In the genomic region with DNA sequence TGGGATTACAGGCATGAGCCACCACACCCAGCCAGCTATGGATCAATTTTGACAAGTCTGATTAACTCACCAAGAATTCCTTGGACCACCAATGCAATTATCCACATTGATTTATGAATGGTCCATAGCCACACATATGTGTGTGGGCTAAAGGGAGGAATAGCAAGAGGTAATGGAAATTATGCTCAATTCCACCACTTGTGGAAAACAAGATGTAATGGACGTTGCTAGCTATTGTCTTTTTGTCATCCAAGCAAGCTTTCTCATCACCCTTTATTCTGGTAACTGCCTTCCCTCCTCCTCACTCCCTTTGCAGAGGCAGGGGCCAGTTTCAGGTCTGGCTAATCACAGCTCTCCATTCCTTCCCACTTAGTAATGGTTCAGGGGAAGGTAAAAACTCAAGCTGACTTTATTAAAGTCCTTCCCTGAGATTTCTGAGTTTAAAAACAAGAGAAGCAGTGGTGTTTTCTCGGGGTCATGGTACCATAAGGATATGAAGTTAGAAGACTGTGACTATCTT, we compare ENCODE assay signal across 13 cellular contexts. TPM values are rescaled to one million over a fixed set of nuclear protein-coding genes. Genes with fewer than 3 reads are reported as not detected.
DNase-seq lines count a peak whose midpoint lies in the region; ATAC-seq and TF ChIP-seq lines count a peak whose summit lies in the region.
"Had no signal": no experiment of that assay in that cellular context is flagged by ENCODE, and none has a peak within 500 bp of the region (broad histone marks: within the 10 kb centered on the region; RNA-seq: fewer than 3 reads in every experiment).

No MANE protein-coding gene starts in this region.

- no peak overlapping the region for H2AFZ ChIP-seq in SK-N-SH (ENCODE audit: low read depth)

- H3K4me3 ChIP-seq in SK-N-SH (ENCODE audit: low read depth in 2 of 2, low read length in 1 of 2) (no peak overlapping the region), astrocyte of the spinal cord (ENCODE audit: low read depth, low read length) (no peak overlapping the region)
- H3K4me3 ChIP-seq: BLaER1 treated with 17β-estradiol and CSF1 and Interleukin-3, amounts not matched to agents 10 nM and 100 nM; HAP-1 had no signal

- H3F3A ChIP-seq in SK-N-SH (replicated peaks; ENCODE audit: insufficient read depth) = peaks cover 15% of the 10 kb centered on the region

- no peak for TF ChIP-seq CTCF in SK-N-SH (IDR thresholded peaks at IDR 0.05)
- TF ChIP-seq CTCF in astrocyte of the spinal cord (IDR thresholded peaks at IDR 0.05; ENCODE audit: low read depth, low read length) = no peak
- TF ChIP-seq CTCF in chondrocyte (IDR thresholded peaks at IDR 0.05) = no peak

- no peaks in the 10 kb centered on the region for H3K36me3 ChIP-seq in SK-N-SH (replicated peaks in 1 of 2; ENCODE audit: control insufficient read depth in 1 of 2, insufficient read depth in 2 of 2, low read length in 1 of 2)
- H3K36me3 ChIP-seq: BLaER1 treated with 17β-estradiol and CSF1 and Interleukin-3, amounts not matched to agents 10 nM and 100 nM; HAP-1 had no signal

- H3K4me1 ChIP-seq in SK-N-SH (ENCODE audit: control insufficient read depth in 1 of 2, insufficient read depth in 2 of 2, low read depth in 1 of 2, low read length in 1 of 2) = peaks cover 11 to 21% of the 10 kb centered on the region in 2 experiments
- H3K4me1 ChIP-seq: BLaER1 treated with 17β-estradiol and CSF1 and Interleukin-3, amounts not matched to agents 10 nM and 100 nM had no signal

- H3K4me2 ChIP-seq in SK-N-SH = 0 out of 2 replicates have a peak overlapping the region, but pooled peaks have one; percentile 2
- H3K4me2 ChIP-seq: BLaER1 treated with 17β-estradiol and CSF1 and Interleukin-3, amounts not matched to agents 10 nM and 100 nM had no signal

- no peaks in the 10 kb centered on the region for H4K20me1 ChIP-seq in SK-N-SH (ENCODE audit: insufficient read depth)
- H4K20me1 ChIP-seq: BLaER1 treated with 17β-estradiol and CSF1 and Interleukin-3, amounts not matched to agents 10 nM and 100 nM had no signal

- no peaks in the 10 kb centered on the region for H3K9me3 Mint-ChIP-seq in T-helper 2 cell treated with Interferon-gamma antibody and Interleukin-4, amounts not matched to agents 5 μg/mL and 100 μg/mL, for 36 hours
- no peaks in the 10 kb centered on the region for H3K9me3 Mint-ChIP-seq in chondrocyte (ENCODE audit: low read depth)

- WGBS in SK-N-SH (ENCODE audit: low lambda C conversion rate) = 64% methylated on average over 2 of the region's 2 CpGs

- TF ChIP-seq EP300 in SK-N-SH (IDR thresholded peaks at IDR 0.05; ENCODE audit: borderline replicate concordance in 1 of 2, low read depth in 1 of 2, low read length in 1 of 2) = no peak

- no peaks in the 10 kb centered on the region for H3K9me3 ChIP-seq in SK-N-SH
- H3K9me3 ChIP-seq: BLaER1 treated with 17β-estradiol and CSF1 and Interleukin-3, amounts not matched to agents 10 nM and 100 nM; HAP-1 had no signal

- CTCF ChIA-PET in SK-N-SH (lab: Yijun Ruan, JAX) = interaction anchor here (0.7 to 5.0 kb wide), 16 partner anchors 10 to 489 kb away, joined by 3 to 76 read pairs (median 5); partner anchors contain the start of gene MTARC2

- no peaks in the 10 kb centered on the region for H3K9me2 ChIP-seq in SK-N-SH

- H3K9ac ChIP-seq in SK-N-SH = no peak overlapping the region
- H3K9ac ChIP-seq: BLaER1 treated with 17β-estradiol and CSF1 and Interleukin-3, amounts not matched to agents 10 nM and 100 nM had no signal

- POLR2A ChIA-PET in SK-N-SH (lab: Yijun Ruan, JAX) = no interaction called here

- H3K36me3 Mint-ChIP-seq in T-helper 2 cell treated with Interferon-gamma antibody and Interleukin-4, amounts not matched to agents 5 μg/mL and 100 μg/mL, for 36 hours (ENCODE audit: low read depth) = no peaks in the 10 kb centered on the region
- no peaks in the 10 kb centered on the region for H3K36me3 Mint-ChIP-seq in chondrocyte (ENCODE audit: low read depth)
- H3K36me3 Mint-ChIP-seq: CD4-positive, CD25-positive, alpha-beta regulatory T cell had no signal

- peaks cover 7% of the 10 kb centered on the region for H3K27me3 Mint-ChIP-seq in T-helper 2 cell treated with Interferon-gamma antibody and Interleukin-4, amounts not matched to agents 5 μg/mL and 100 μg/mL, for 36 hours (ENCODE audit: low read depth)
- peaks cover 6% of the 10 kb centered on the region for H3K27me3 Mint-ChIP-seq in chondrocyte (ENCODE audit: low read depth)

- H3K79me2 ChIP-seq in SK-N-SH (ENCODE audit: insufficient read depth) = no peaks in the 10 kb centered on the region

- no peak for ATAC-seq in SK-N-SH treated with all-trans-retinoic acid at 6 μM for 48 hours

- H3K27ac Mint-ChIP-seq in T-helper 2 cell treated with Interferon-gamma antibody and Interleukin-4, amounts not matched to agents 5 μg/mL and 100 μg/mL, for 36 hours = no peak overlapping the region
- no peak overlapping the region for H3K27ac Mint-ChIP-seq in chondrocyte (ENCODE audit: unreplicated experiment)
- H3K27ac Mint-ChIP-seq: CD4-positive, CD25-positive, alpha-beta regulatory T cell had no signal

- DNase-seq in SK-N-SH (no peak), astrocyte of the spinal cord (ENCODE audit: low read depth, low spot score) (peak; percentile 16), islet precursor cell (peak; percentile 60), AML-193 (lab: John Stamatoyannopoulos, UW) (no peak), OCI-M1 (lab: John Stamatoyannopoulos, UW) (no peak), chondrocyte (ENCODE audit: low spot score) (no peak)
- no peak for DNase-seq in T-helper 2 cell treated with Interferon-gamma antibody and Interleukin-4, amounts not matched to agents 5 μg/mL and 100 μg/mL, for 36 hours (ENCODE audit: low spot score)
- DNase-seq: GOT3 had no signal

- in situ Hi-C loops in astrocyte of the spinal cord (cut with HindIII; ENCODE audit: low sequenced_read_pairs) = no loop called here

- TF ChIP-seq RAD21 in SK-N-SH (IDR thresholded peaks at IDR 0.05; ENCODE audit: low read length) = no peak

- H3K27ac ChIP-seq in SK-N-SH (ENCODE audit: low read depth in 2 of 2, low read length in 1 of 2) = peak overlapping the region in 1 of 2 experiments; percentile 3; a peak in 1 of 4 replicates
- H3K27ac ChIP-seq: 22Rv1; BLaER1 treated with 17β-estradiol and CSF1 and Interleukin-3, amounts not matched to agents 10 nM and 100 nM had no signal

- no peak overlapping the region for H3K4me3 Mint-ChIP-seq in T-helper 2 cell treated with Interferon-gamma antibody and Interleukin-4, amounts not matched to agents 5 μg/mL and 100 μg/mL, for 36 hours
- H3K4me3 Mint-ChIP-seq in chondrocyte (ENCODE audit: unreplicated experiment) = no peak overlapping the region
- H3K4me3 Mint-ChIP-seq: CD4-positive, CD25-positive, alpha-beta regulatory T cell had no signal

- no peaks in the 10 kb centered on the region for H3K27me3 ChIP-seq in SK-N-SH (ENCODE audit: insufficient read depth)
- H3K27me3 ChIP-seq: BLaER1 treated with 17β-estradiol and CSF1 and Interleukin-3, amounts not matched to agents 10 nM and 100 nM had no signal

- H3K4me1 Mint-ChIP-seq in T-helper 2 cell treated with Interferon-gamma antibody and Interleukin-4, amounts not matched to agents 5 μg/mL and 100 μg/mL, for 36 hours (ENCODE audit: low read depth) = peaks cover 1% of the 10 kb centered on the region
- H3K4me1 Mint-ChIP-seq in chondrocyte (ENCODE audit: low read depth) = peaks cover 21% of the 10 kb centered on the region
- H3K4me1 Mint-ChIP-seq: CD4-positive, CD25-positive, alpha-beta regulatory T cell had no signal

TF ChIP-seq in SK-N-SH, 30 proteins besides CTCF, POLR2A, EP300 and RAD21:
- no peak for TF ChIP-seq RFX5 (IDR thresholded peaks at IDR 0.05; ENCODE audit: low read length)
- TF ChIP-seq GATA2 (CRISPR knock-in tag; IDR thresholded peaks at IDR 0.05) = no peak
- TF ChIP-seq JUND (IDR thresholded peaks at IDR 0.05) = 0 out of 2 replicates have a peak, but pooled peaks have one; percentile 13
- peak; percentile 60 for TF ChIP-seq PBX3 (IDR thresholded peaks at IDR 0.05)
- no peak for TF ChIP-seq NFIC (IDR thresholded peaks at IDR 0.05; ENCODE audit: borderline replicate concordance)

TF ChIP-seq in SK-N-SH treated with all-trans-retinoic acid at 6 μM for 48 hours, 23 proteins besides CTCF, POLR2A, EP300 and RAD21 (continues in another document):
- TF ChIP-seq TCF4 (CRISPR knock-in tag; IDR thresholded peaks at IDR 0.05; ENCODE audit: borderline replicate concordance) (no peak), ESRRG (CRISPR knock-in tag; IDR thresholded peaks at IDR 0.05) (no peak), CSRNP3 (CRISPR knock-in tag; IDR thresholded peaks at IDR 0.05) (no peak), CSDC2 (CRISPR knock-in tag; IDR thresholded peaks at IDR 0.05) (no peak), BACH2 (CRISPR knock-in tag; IDR thresholded peaks at IDR 0.05; ENCODE audit: borderline replicate concordance) (no peak), CREB5 (CRISPR knock-in tag; IDR thresholded peaks at IDR 0.05; ENCODE audit: low read depth) (no peak), TOX (CRISPR knock-in tag; IDR thresholded peaks at IDR 0.05; ENCODE audit: borderline replicate concordance) (no peak), ZFP3 (CRISPR knock-in tag; IDR thresholded peaks at IDR 0.05) (no peak)

RNA-seq across cellular contexts. Expression of gene RAB3GAP2, which starts 24.7 kb away (rescaled TPM):
- 9.3 and 11.7 TPM in 2 replicates for polyA plus RNA-seq in SK-N-SH (2012; rRNA removed)
- 9.2 and 11.2 TPM in 2 replicates for polyA plus RNA-seq in SK-N-SH (2012; cell fraction: cytosol; rRNA removed)
- 23.9 and 32.4 TPM in 2 replicates for polyA plus RNA-seq in SK-N-SH (2012; cell fraction: nucleus; rRNA removed)
- total RNA-seq in chondrocyte = 47.5 to 55.7 TPM (median 48.2 TPM) in 3 replicates

Comparison
In these comparisons a context has a peak if more than half of its experiments do, and no peak if none do; other contexts are left out.
1. DNase-seq: peak in astrocyte of the spinal cord (single experiment) and islet precursor cell (single experiment); none in SK-N-SH (single experiment), T-helper 2 cell treated with Interferon-gamma antibody and Interleukin-4, amounts not matched to agents 5 μg/mL and 100 μg/mL, for 36 hours (single experiment), AML-193 (0 of 2), OCI-M1 (single experiment) and chondrocyte (single experiment).